1 cellular context compared by ENCODE assay signal in the genomic region with DNA sequence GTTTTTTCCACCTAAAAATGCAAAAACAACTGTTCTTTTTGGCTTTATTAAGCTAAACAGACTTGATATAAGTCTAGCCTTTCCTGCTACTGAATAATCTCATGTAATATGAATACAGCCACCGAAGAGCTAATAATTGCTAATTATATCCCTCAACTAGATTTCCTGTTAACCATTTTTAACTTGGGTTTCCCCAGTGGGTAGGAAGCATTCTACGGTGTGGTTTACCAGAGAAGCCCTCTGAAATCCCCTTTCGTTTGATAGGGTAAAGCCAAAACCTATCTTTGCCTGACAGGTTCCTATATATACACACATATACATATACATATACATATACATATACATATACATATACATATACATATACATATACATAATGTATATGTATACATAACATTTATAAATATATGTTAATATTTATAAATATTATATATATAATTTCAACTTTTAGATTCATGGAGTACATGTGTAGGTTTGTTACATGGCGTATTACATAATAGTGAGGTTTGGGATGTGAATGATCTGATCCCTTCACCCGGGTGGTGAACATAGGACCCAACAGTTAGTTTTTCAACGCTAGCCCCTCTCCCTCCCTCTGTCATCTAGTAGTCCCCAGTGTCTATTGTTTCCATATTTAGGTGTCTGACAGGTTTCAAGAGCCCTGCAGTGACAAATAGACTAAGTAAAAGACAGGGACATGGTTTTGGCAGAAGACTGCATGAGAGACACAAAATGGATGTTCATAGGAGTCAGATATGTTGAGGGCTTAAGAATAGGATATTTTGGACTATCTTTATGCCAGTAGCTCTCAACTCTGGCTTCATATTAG.
TF ChIP-seq lines count a peak whose summit lies in the region.

No MANE protein-coding gene starts in this region.

TF ChIP-seq in GM12878, 131 proteins besides CTCF, POLR2A, EP300 and RAD21 (continued from another document and continues in another):
- TF ChIP-seq, protein P1, sequence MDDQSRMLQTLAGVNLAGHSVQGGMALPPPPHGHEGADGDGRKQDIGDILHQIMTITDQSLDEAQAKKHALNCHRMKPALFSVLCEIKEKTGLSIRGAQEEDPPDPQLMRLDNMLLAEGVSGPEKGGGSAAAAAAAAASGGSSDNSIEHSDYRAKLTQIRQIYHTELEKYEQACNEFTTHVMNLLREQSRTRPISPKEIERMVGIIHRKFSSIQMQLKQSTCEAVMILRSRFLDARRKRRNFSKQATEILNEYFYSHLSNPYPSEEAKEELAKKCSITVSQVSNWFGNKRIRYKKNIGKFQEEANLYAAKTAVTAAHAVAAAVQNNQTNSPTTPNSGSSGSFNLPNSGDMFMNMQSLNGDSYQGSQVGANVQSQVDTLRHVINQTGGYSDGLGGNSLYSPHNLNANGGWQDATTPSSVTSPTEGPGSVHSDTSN (IDR thresholded peaks at IDR 0.05; ENCODE audit: insufficient replicate concordance, low read depth, low read length), result no peak
- peak; percentile 77 for TF ChIP-seq ZBED1 (IDR thresholded peaks at IDR 0.05; ENCODE audit: borderline replicate concordance)
- TF ChIP-seq FOS (IDR thresholded peaks at IDR 0.05; ENCODE audit: borderline replicate concordance, extremely low read depth, insufficient read length), result no peak
- TF ChIP-seq, protein P2, sequence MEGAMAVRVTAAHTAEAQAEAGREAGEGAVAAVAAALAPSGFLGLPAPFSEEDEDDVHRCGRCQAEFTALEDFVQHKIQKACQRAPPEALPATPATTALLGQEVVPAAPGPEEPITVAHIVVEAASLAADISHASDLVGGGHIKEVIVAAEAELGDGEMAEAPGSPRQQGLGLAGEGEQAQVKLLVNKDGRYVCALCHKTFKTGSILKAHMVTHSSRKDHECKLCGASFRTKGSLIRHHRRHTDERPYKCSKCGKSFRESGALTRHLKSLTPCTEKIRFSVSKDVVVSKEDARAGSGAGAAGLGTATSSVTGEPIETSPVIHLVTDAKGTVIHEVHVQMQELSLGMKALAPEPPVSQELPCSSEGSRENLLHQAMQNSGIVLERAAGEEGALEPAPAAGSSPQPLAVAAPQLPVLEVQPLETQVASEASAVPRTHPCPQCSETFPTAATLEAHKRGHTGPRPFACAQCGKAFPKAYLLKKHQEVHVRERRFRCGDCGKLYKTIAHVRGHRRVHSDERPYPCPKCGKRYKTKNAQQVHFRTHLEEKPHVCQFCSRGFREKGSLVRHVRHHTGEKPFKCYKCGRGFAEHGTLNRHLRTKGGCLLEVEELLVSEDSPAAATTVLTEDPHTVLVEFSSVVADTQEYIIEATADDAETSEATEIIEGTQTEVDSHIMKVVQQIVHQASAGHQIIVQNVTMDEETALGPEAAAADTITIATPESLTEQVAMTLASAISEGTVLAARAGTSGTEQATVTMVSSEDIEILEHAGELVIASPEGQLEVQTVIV (IDR thresholded peaks at IDR 0.05; ENCODE audit: borderline replicate concordance, partially characterized antibody), result no peak
- TF ChIP-seq, protein P3, sequence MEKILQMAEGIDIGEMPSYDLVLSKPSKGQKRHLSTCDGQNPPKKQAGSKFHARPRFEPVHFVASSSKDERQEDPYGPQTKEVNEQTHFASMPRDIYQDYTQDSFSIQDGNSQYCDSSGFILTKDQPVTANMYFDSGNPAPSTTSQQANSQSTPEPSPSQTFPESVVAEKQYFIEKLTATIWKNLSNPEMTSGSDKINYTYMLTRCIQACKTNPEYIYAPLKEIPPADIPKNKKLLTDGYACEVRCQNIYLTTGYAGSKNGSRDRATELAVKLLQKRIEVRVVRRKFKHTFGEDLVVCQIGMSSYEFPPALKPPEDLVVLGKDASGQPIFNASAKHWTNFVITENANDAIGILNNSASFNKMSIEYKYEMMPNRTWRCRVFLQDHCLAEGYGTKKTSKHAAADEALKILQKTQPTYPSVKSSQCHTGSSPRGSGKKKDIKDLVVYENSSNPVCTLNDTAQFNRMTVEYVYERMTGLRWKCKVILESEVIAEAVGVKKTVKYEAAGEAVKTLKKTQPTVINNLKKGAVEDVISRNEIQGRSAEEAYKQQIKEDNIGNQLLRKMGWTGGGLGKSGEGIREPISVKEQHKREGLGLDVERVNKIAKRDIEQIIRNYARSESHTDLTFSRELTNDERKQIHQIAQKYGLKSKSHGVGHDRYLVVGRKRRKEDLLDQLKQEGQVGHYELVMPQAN (conservative IDR thresholded peaks at IDR 0.05), result no peak
- TF ChIP-seq, protein P4, sequence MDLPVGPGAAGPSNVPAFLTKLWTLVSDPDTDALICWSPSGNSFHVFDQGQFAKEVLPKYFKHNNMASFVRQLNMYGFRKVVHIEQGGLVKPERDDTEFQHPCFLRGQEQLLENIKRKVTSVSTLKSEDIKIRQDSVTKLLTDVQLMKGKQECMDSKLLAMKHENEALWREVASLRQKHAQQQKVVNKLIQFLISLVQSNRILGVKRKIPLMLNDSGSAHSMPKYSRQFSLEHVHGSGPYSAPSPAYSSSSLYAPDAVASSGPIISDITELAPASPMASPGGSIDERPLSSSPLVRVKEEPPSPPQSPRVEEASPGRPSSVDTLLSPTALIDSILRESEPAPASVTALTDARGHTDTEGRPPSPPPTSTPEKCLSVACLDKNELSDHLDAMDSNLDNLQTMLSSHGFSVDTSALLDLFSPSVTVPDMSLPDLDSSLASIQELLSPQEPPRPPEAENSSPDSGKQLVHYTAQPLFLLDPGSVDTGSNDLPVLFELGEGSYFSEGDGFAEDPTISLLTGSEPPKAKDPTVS (IDR thresholded peaks at IDR 0.05; ENCODE audit: low read depth, low read length), result no peak
- TF ChIP-seq RB1 (IDR thresholded peaks at IDR 0.05; ENCODE audit: borderline replicate concordance), result no peak
- TF ChIP-seq, protein P5, sequence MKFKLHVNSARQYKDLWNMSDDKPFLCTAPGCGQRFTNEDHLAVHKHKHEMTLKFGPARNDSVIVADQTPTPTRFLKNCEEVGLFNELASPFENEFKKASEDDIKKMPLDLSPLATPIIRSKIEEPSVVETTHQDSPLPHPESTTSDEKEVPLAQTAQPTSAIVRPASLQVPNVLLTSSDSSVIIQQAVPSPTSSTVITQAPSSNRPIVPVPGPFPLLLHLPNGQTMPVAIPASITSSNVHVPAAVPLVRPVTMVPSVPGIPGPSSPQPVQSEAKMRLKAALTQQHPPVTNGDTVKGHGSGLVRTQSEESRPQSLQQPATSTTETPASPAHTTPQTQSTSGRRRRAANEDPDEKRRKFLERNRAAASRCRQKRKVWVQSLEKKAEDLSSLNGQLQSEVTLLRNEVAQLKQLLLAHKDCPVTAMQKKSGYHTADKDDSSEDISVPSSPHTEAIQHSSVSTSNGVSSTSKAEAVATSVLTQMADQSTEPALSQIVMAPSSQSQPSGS (IDR thresholded peaks at IDR 0.05; ENCODE audit: low read length), result peak; percentile 88
- no peak for TF ChIP-seq SIN3A (IDR thresholded peaks at IDR 0.05; ENCODE audit: low read depth, low read length)
- no peak for TF ChIP-seq SIX5 (IDR thresholded peaks at IDR 0.05; ENCODE audit: low read depth, low read length, severe bottlenecking)
- TF ChIP-seq, protein P6, sequence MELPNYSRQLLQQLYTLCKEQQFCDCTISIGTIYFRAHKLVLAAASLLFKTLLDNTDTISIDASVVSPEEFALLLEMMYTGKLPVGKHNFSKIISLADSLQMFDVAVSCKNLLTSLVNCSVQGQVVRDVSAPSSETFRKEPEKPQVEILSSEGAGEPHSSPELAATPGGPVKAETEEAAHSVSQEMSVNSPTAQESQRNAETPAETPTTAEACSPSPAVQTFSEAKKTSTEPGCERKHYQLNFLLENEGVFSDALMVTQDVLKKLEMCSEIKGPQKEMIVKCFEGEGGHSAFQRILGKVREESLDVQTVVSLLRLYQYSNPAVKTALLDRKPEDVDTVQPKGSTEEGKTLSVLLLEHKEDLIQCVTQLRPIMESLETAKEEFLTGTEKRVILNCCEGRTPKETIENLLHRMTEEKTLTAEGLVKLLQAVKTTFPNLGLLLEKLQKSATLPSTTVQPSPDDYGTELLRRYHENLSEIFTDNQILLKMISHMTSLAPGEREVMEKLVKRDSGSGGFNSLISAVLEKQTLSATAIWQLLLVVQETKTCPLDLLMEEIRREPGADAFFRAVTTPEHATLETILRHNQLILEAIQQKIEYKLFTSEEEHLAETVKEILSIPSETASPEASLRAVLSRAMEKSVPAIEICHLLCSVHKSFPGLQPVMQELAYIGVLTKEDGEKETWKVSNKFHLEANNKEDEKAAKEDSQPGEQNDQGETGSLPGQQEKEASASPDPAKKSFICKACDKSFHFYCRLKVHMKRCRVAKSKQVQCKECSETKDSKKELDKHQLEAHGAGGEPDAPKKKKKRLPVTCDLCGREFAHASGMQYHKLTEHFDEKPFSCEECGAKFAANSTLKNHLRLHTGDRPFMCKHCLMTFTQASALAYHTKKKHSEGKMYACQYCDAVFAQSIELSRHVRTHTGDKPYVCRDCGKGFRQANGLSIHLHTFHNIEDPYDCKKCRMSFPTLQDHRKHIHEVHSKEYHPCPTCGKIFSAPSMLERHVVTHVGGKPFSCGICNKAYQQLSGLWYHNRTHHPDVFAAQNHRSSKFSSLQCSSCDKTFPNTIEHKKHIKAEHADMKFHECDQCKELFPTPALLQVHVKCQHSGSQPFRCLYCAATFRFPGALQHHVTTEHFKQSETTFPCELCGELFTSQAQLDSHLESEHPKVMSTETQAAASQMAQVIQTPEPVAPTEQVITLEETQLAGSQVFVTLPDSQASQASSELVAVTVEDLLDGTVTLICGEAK (IDR thresholded peaks at IDR 0.05; ENCODE audit: borderline replicate concordance), result no peak
- TF ChIP-seq, protein P7, sequence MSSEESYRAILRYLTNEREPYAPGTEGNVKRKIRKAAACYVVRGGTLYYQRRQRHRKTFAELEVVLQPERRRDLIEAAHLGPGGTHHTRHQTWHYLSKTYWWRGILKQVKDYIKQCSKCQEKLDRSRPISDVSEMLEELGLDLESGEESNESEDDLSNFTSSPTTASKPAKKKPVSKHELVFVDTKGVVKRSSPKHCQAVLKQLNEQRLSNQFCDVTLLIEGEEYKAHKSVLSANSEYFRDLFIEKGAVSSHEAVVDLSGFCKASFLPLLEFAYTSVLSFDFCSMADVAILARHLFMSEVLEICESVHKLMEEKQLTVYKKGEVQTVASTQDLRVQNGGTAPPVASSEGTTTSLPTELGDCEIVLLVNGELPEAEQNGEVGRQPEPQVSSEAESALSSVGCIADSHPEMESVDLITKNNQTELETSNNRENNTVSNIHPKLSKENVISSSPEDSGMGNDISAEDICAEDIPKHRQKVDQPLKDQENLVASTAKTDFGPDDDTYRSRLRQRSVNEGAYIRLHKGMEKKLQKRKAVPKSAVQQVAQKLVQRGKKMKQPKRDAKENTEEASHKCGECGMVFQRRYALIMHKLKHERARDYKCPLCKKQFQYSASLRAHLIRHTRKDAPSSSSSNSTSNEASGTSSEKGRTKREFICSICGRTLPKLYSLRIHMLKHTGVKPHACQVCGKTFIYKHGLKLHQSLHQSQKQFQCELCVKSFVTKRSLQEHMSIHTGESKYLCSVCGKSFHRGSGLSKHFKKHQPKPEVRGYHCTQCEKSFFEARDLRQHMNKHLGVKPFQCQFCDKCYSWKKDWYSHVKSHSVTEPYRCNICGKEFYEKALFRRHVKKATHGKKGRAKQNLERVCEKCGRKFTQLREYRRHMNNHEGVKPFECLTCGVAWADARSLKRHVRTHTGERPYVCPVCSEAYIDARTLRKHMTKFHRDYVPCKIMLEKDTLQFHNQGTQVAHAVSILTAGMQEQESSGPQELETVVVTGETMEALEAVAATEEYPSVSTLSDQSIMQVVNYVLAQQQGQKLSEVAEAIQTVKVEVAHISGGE (CRISPR knock-in tag; IDR thresholded peaks at IDR 0.05), result no peak
- TF ChIP-seq, protein P8, sequence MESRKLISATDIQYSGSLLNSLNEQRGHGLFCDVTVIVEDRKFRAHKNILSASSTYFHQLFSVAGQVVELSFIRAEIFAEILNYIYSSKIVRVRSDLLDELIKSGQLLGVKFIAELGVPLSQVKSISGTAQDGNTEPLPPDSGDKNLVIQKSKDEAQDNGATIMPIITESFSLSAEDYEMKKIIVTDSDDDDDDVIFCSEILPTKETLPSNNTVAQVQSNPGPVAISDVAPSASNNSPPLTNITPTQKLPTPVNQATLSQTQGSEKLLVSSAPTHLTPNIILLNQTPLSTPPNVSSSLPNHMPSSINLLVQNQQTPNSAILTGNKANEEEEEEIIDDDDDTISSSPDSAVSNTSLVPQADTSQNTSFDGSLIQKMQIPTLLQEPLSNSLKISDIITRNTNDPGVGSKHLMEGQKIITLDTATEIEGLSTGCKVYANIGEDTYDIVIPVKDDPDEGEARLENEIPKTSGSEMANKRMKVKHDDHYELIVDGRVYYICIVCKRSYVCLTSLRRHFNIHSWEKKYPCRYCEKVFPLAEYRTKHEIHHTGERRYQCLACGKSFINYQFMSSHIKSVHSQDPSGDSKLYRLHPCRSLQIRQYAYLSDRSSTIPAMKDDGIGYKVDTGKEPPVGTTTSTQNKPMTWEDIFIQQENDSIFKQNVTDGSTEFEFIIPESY (IDR thresholded peaks at IDR 0.05), result no peak
- TF ChIP-seq GATAD2B (conservative IDR thresholded peaks at IDR 0.05; ENCODE audit: low read depth), result no peak
- TF ChIP-seq PML (IDR thresholded peaks at IDR 0.05; ENCODE audit: low read length), result no peak
- TF ChIP-seq, protein P9, sequence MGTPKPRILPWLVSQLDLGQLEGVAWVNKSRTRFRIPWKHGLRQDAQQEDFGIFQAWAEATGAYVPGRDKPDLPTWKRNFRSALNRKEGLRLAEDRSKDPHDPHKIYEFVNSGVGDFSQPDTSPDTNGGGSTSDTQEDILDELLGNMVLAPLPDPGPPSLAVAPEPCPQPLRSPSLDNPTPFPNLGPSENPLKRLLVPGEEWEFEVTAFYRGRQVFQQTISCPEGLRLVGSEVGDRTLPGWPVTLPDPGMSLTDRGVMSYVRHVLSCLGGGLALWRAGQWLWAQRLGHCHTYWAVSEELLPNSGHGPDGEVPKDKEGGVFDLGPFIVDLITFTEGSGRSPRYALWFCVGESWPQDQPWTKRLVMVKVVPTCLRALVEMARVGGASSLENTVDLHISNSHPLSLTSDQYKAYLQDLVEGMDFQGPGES (IDR thresholded peaks at IDR 0.05), result no peak
- TF ChIP-seq WRNIP1 (IDR thresholded peaks at IDR 0.05; ENCODE audit: borderline replicate concordance, low read depth, low read length), result no peak
- TF ChIP-seq ETV6 (conservative IDR thresholded peaks at IDR 0.05 in 1 of 2, IDR thresholded peaks at IDR 0.05 in 1 of 2; ENCODE audit: borderline replicate concordance in 1 of 2, low read depth in 1 of 2), result peak in 1 of 2 experiments; percentile 47; a peak in 1 of 4 replicates
- TF ChIP-seq BMI1 (IDR thresholded peaks at IDR 0.05; ENCODE audit: borderline replicate concordance), result peak; percentile 33; the same call in 1 of the 2 replicates
- TF ChIP-seq, protein P10, sequence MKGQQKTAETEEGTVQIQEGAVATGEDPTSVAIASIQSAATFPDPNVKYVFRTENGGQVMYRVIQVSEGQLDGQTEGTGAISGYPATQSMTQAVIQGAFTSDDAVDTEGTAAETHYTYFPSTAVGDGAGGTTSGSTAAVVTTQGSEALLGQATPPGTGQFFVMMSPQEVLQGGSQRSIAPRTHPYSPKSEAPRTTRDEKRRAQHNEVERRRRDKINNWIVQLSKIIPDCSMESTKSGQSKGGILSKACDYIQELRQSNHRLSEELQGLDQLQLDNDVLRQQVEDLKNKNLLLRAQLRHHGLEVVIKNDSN (IDR thresholded peaks at IDR 0.05; ENCODE audit: borderline replicate concordance, extremely low read length, insufficient read depth, low read depth, low read length), result no peak
- TF ChIP-seq, protein P11, sequence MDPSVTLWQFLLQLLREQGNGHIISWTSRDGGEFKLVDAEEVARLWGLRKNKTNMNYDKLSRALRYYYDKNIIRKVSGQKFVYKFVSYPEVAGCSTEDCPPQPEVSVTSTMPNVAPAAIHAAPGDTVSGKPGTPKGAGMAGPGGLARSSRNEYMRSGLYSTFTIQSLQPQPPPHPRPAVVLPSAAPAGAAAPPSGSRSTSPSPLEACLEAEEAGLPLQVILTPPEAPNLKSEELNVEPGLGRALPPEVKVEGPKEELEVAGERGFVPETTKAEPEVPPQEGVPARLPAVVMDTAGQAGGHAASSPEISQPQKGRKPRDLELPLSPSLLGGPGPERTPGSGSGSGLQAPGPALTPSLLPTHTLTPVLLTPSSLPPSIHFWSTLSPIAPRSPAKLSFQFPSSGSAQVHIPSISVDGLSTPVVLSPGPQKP (IDR thresholded peaks at IDR 0.05; ENCODE audit: low read depth, low read length), result no peak
